Comparison of ENCODE assay signal across 1 cellular context in the genomic region with DNA sequence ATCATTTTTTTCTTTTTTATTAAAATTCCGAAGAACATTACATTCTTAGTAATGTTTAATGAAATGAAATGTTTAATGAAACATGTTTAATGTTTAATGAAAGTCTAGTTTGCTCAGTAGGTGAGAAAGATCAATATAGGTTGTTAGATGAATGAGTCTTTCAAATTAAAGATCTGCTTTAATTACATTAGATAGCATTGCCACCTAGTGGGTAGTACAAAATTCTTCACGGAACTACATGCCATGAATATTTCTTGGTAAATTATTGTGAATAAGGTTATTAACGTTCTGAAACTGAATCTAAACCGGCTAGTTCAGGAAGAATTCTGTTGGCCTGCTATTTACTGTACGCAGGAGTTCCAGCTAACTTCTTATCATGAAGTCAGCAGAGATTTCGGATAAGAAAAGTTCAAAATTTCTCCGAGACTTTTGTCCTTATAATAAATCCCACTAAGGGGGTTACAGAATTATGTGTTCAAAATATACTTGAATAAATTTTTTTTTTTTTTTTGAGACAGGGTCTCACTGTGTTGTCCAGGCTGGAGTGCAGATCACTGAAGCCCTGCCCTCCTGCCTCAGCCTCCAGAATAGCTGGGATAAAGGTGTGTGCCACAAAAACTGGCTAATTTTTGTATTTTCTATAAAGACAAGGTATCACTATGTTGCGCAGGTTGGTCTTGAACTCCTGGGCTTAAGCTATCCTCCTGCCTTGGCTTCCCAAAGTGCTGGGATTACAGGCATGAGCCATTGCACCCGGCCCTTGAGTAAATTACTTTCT.
TF ChIP-seq lines count a peak whose summit lies in the region.

No MANE protein-coding gene starts in this region.

TF ChIP-seq in WTC11, 78 proteins besides CTCF, POLR2A, EP300 and RAD21 (continued from another document):
- TF ChIP-seq ZNF532 (CRISPR knock-in tag; IDR thresholded peaks at IDR 0.05; ENCODE audit: borderline replicate concordance): no peak
